ENCODE assay signal across 9 cellular contexts in the genomic region with DNA sequence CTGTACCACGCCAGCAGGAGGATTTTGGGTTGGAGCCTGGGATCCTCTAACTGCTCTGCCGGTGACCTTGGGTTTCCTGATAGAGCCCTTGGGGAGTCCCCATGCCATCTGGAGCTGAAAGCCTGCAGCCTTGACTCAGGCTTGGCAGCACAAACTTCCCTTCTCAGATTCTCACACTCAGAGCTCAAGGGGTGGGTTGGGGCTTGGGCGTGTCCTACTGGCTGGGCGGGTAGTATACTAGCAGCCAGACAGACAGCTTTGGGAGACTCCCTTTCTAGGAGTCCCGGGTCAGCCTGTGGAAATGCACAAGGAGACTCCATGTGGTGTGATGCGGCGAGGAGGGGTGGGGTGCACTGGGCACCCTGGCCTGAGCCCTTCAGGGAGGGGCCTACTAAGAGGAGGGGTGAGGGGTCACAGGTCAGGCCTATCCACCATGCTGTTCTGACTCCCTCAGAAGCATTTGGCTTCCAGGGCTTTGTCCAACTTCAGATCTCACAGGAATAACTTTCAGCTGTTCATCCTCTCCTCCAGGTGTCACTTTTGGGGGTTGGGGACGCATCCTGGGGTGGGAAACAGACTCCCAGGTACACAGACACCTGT. TPM values are rescaled to one million over a fixed set of nuclear protein-coding genes. Genes with fewer than 3 reads are reported as not detected.
DNase-seq lines count a peak whose midpoint lies in the region; ATAC-seq and TF ChIP-seq lines count a peak whose summit lies in the region.
"Had no signal": no experiment of that assay in that cellular context is flagged by ENCODE, and none has a peak within 500 bp of the region (broad histone marks: within the 10 kb centered on the region; RNA-seq: fewer than 3 reads in every experiment).

No MANE protein-coding gene starts in this region.

- H3K4me3 ChIP-seq in esophagus (ENCODE audit: low read depth in 1 of 2, low read length in 2 of 2), result no peak overlapping the region
- no peak overlapping the region for H3K4me3 ChIP-seq in gastrocnemius medialis

- H3K4me1 ChIP-seq in esophagus (ENCODE audit: control insufficient read depth in 2 of 2, insufficient read depth in 2 of 2, low read length in 1 of 2) (peaks cover 0 to 36% of the 10 kb centered on the region in 2 donors), gastrocnemius medialis (peaks cover 50 to 55% of the 10 kb centered on the region in 2 donors)

- DNase-seq in GM13977 (ENCODE audit: low spot score) (peak; percentile 58), HS-5 (ENCODE audit: low read depth) (peak; percentile 25), gastrocnemius medialis (peak; percentile 73 to 95), DMS153 (lab: John Stamatoyannopoulos, UW) (no peak), NCI-H2227 treated with DMSO at 0.1 percent for 48 hours (lab: John Stamatoyannopoulos, UW) (no peak)
- no peak for DNase-seq in activated naive CD8-positive, alpha-beta T cell treated with anti-CD3 and anti-CD28 coated beads for 36 hours

- H3K27me3 Mint-ChIP-seq in activated naive CD8-positive, alpha-beta T cell treated with anti-CD3 and anti-CD28 coated beads for 36 hours, result no peaks in the 10 kb centered on the region

- H3K4me3 Mint-ChIP-seq in activated naive CD8-positive, alpha-beta T cell treated with anti-CD3 and anti-CD28 coated beads for 36 hours, result no peak overlapping the region
- H3K4me3 Mint-ChIP-seq: WTC11 had no signal

- no peaks in the 10 kb centered on the region for H3K36me3 ChIP-seq in esophagus (ENCODE audit: control insufficient read depth in 2 of 2, insufficient read depth in 2 of 2, low read length in 1 of 2)
- H3K36me3 ChIP-seq in gastrocnemius medialis, result no peaks in the 10 kb centered on the region

- ATAC-seq in gastrocnemius medialis (peak; percentile 86 to 87), GM19035 (IDR thresholded peaks at IDR 0.05; ENCODE audit: unreplicated experiment) (no peak)

- peak overlapping the region; percentile 66 to 84 for H3K27ac ChIP-seq in esophagus (ENCODE audit: low read depth in 2 of 2, low read length in 1 of 2)
- H3K27ac ChIP-seq in gastrocnemius medialis, result peak overlapping the region; percentile 79 to 88 (median 82)

- H3K9me3 Mint-ChIP-seq in activated naive CD8-positive, alpha-beta T cell treated with anti-CD3 and anti-CD28 coated beads for 36 hours, result no peaks in the 10 kb centered on the region
- H3K9me3 Mint-ChIP-seq: WTC11 had no signal

- H3K9me3 ChIP-seq in esophagus (ENCODE audit: control insufficient read depth in 2 of 2, insufficient read depth in 1 of 2, low read depth in 1 of 2, low read length in 1 of 2) (no peaks in the 10 kb centered on the region), gastrocnemius medialis (no peaks in the 10 kb centered on the region)

- H3K27me3 ChIP-seq in esophagus (ENCODE audit: control insufficient read depth in 1 of 2, insufficient read depth in 2 of 2, low read length in 2 of 2) (no peaks in the 10 kb centered on the region), gastrocnemius medialis (no peaks in the 10 kb centered on the region)

- TF ChIP-seq CTCF in GM13977 (IDR thresholded peaks at IDR 0.05; ENCODE audit: extremely low read depth, insufficient read depth, missing control alignments), result no peak
- TF ChIP-seq CTCF in gastrocnemius medialis (IDR thresholded peaks at IDR 0.05 in 4 of 5, conservative IDR thresholded peaks at IDR 0.05 in 1 of 5), result no peak

- intact Hi-C loops in gastrocnemius medialis (cut with DNase I; ENCODE audit: low total_unique reads), result loop anchor here (2.0 to 5.0 kb wide), 3 partner anchors 22 to 214 kb away; partner anchors contain the start of gene PLXNA1

- 35 to 57% methylated on average over 8 of the region's 8 CpGs for WGBS in esophagus, 2 donors

- no peak overlapping the region for H3K27ac Mint-ChIP-seq in activated naive CD8-positive, alpha-beta T cell treated with anti-CD3 and anti-CD28 coated beads for 36 hours

- in situ Hi-C loops in GM13977 (cut with MboI; ENCODE audit: low pct_unique_long_range_greater_than_20kb, low sequenced_read_pairs, unreplicated experiment), result no loop called here
- in situ Hi-C loops in gastrocnemius medialis (cut with MboI; ENCODE audit: low sequenced_read_pairs in 4 of 4), result loop anchor here in 1 of 4 donors (25.0 kb wide), 1 partner anchor 199 kb away; no protein-coding TSS in a partner anchor

- TF ChIP-seq POLR2A in gastrocnemius medialis (IDR thresholded peaks at IDR 0.05), result no peak

- no peaks in the 10 kb centered on the region for H3K36me3 Mint-ChIP-seq in activated naive CD8-positive, alpha-beta T cell treated with anti-CD3 and anti-CD28 coated beads for 36 hours
- H3K36me3 Mint-ChIP-seq: WTC11 had no signal

- H3K4me1 Mint-ChIP-seq in activated naive CD8-positive, alpha-beta T cell treated with anti-CD3 and anti-CD28 coated beads for 36 hours, result peaks cover 1% of the 10 kb centered on the region

RNA-seq across cellular contexts. Expression of gene PLXNA1, which starts 21.6 kb away (rescaled TPM):
- 10 to 100 TPM in 1 of 2 donors, 1 to 10 TPM in 1; 7.9 to 13.6 TPM for polyA plus RNA-seq in esophagus
- total RNA-seq in gastrocnemius medialis, result 10 to 100 TPM; 12.7 to 27.9 (median 19.5) TPM
- total RNA-seq in activated naive CD8-positive, alpha-beta T cell treated with anti-CD3 and anti-CD28 coated beads for 36 hours, result 1 to 10 TPM; 6.6 to 7.5 TPM

Comparison
In these comparisons a context has a peak if more than half of its experiments do, and no peak if none do; other contexts are left out.
1. DNase-seq: peak in GM13977 (single experiment), HS-5 (single experiment) and gastrocnemius medialis (2 of 2); none in activated naive CD8-positive, alpha-beta T cell treated with anti-CD3 and anti-CD28 coated beads for 36 hours (single experiment), DMS153 (single experiment) and NCI-H2227 treated with DMSO at 0.1 percent for 48 hours (single experiment).